In genomic region chr15:56679247-56679646, GRCh38 we compare ENCODE assay signal across 31 cellular contexts.
"Had no signal": no experiment of that assay in that cellular context is flagged by ENCODE, and none has a peak within 500 bp of the region (broad histone marks: within the 10 kb centered on the region; RNA-seq: fewer than 3 reads in every experiment).

No MANE protein-coding gene starts in this region.

- H3K4me3 Mint-ChIP-seq: activated CD4-positive, alpha-beta memory T cell treated with anti-CD3 and anti-CD28 coated beads, Interleukin-2, amount 10 ng/mL, durations not matched to agents 7 days and 5 days; activated CD8-positive, alpha-beta memory T cell treated with anti-CD3 and anti-CD28 coated beads, Interleukin-2, amount 10 ng/mL, durations not matched to agents 7 days and 5 days; activated naive CD4-positive, alpha-beta T cell treated with anti-CD3 and anti-CD28 coated beads, Interleukin-2, amount 50 U/mL, for 24 hours; activated T-cell treated with anti-CD3 and anti-CD28 coated beads, Interleukin-2, amount 50 U/mL, for 72 hours; activated T-helper 17 cell treated with anti-CD3 and anti-CD28 coated beads, Interleukin-2, amount 50 U/mL, for 72 hours; brain had no signal

- H2AFZ ChIP-seq: PC-9 had no signal

- H3K27ac Mint-ChIP-seq: activated CD4-positive, alpha-beta memory T cell treated with anti-CD3 and anti-CD28 coated beads, Interleukin-2, amount 10 ng/mL, durations not matched to agents 7 days and 5 days; activated CD8-positive, alpha-beta memory T cell treated with anti-CD3 and anti-CD28 coated beads, Interleukin-2, amount 10 ng/mL, durations not matched to agents 7 days and 5 days; activated naive CD4-positive, alpha-beta T cell treated with anti-CD3 and anti-CD28 coated beads, Interleukin-2, amount 50 U/mL, for 24 hours; activated T-cell treated with anti-CD3 and anti-CD28 coated beads, Interleukin-2, amount 50 U/mL, for 72 hours; activated T-helper 17 cell treated with anti-CD3 and anti-CD28 coated beads, Interleukin-2, amount 50 U/mL, for 72 hours; brain had no signal

- H3K4me3 ChIP-seq: adrenal gland, PC-9 had no signal

- H3K9me3 Mint-ChIP-seq: activated CD4-positive, alpha-beta memory T cell treated with anti-CD3 and anti-CD28 coated beads, Interleukin-2, amount 10 ng/mL, durations not matched to agents 7 days and 5 days; activated naive CD4-positive, alpha-beta T cell treated with anti-CD3 and anti-CD28 coated beads, Interleukin-2, amount 50 U/mL, for 24 hours; activated T-cell treated with anti-CD3 and anti-CD28 coated beads, Interleukin-2, amount 50 U/mL, for 72 hours; activated T-helper 17 cell treated with anti-CD3 and anti-CD28 coated beads, Interleukin-2, amount 50 U/mL, for 72 hours; brain had no signal

- H3K27me3 Mint-ChIP-seq: activated CD4-positive, alpha-beta memory T cell treated with anti-CD3 and anti-CD28 coated beads, Interleukin-2, amount 10 ng/mL, durations not matched to agents 7 days and 5 days; activated CD8-positive, alpha-beta memory T cell treated with anti-CD3 and anti-CD28 coated beads, Interleukin-2, amount 10 ng/mL, durations not matched to agents 7 days and 5 days; activated naive CD4-positive, alpha-beta T cell treated with anti-CD3 and anti-CD28 coated beads, Interleukin-2, amount 50 U/mL, for 24 hours; activated T-helper 17 cell treated with anti-CD3 and anti-CD28 coated beads, Interleukin-2, amount 50 U/mL, for 72 hours had no signal

- DNase-seq: activated CD4-positive, alpha-beta memory T cell treated with anti-CD3 and anti-CD28 coated beads, Interleukin-2, amount 10 ng/mL, durations not matched to agents 7 days and 5 days; activated CD4-positive, alpha-beta T cell treated with anti-CD3 and anti-CD28 coated beads for 1 hour; activated CD4-positive, alpha-beta T cell treated with anti-CD3 and anti-CD28 coated beads for 48 hours; activated CD4-positive, CD25-positive, alpha-beta regulatory T cell; activated CD8-positive, alpha-beta memory T cell treated with anti-CD3 and anti-CD28 coated beads for 24 hours; activated CD8-positive, alpha-beta memory T cell treated with anti-CD3 and anti-CD28 coated beads, Interleukin-2, amount 10 ng/mL, durations not matched to agents 7 days and 5 days; activated CD8-positive, alpha-beta memory T cell treated with anti-CD3 and anti-CD28 coated beads, Interleukin-2, amount 50 U/mL, for 48 hours; activated effector memory CD4-positive, alpha-beta T cell treated with anti-CD3 and anti-CD28 coated beads, Interleukin-2, amount 50 U/mL, for 16 hours; activated naive CD4-positive, alpha-beta T cell; activated T-cell treated with anti-CD3 and anti-CD28 coated beads, Interleukin-2, amount 50 U/mL, for 72 hours; adrenal gland; caudate nucleus; cerebellar nuclear complex; KG1; NCI-H146; NCI-H187; NCI-H2029 treated with DMSO at 0.1 percent for 48 hours; NCI-H2107; NCI-H2171; NCI-H2227 treated with DMSO at 0.1 percent for 48 hours; NCI-H446; NCI-H510A treated with DMSO at 0.1 percent for 48 hours; NCI-H526 treated with DMSO at 0.1 percent for 48 hours; NCI-H774; PC-9; Right ventricle myocardium superior; T1000; WERI-Rb-1 had no signal

- H3K27me3 ChIP-seq: adrenal gland had no signal

- H3K4me1 ChIP-seq: adrenal gland had no signal

- H3K4me2 ChIP-seq: PC-9 had no signal

- H3K27ac ChIP-seq: adrenal gland, PC-9, WERI-Rb-1 had no signal

- H3K36me3 Mint-ChIP-seq: brain had no signal

- H3K4me1 Mint-ChIP-seq: activated CD4-positive, alpha-beta memory T cell treated with anti-CD3 and anti-CD28 coated beads, Interleukin-2, amount 10 ng/mL, durations not matched to agents 7 days and 5 days; activated CD8-positive, alpha-beta memory T cell treated with anti-CD3 and anti-CD28 coated beads, Interleukin-2, amount 10 ng/mL, durations not matched to agents 7 days and 5 days; activated naive CD4-positive, alpha-beta T cell treated with anti-CD3 and anti-CD28 coated beads, Interleukin-2, amount 50 U/mL, for 24 hours; activated T-helper 17 cell treated with anti-CD3 and anti-CD28 coated beads, Interleukin-2, amount 50 U/mL, for 72 hours had no signal

- H3K36me3 ChIP-seq: adrenal gland, WERI-Rb-1 had no signal
